In genomic region chr6:111471533-111471932, GRCh38 we compare ENCODE assay signal across 17 cellular contexts.
"Had no signal": no experiment of that assay in that cellular context is flagged by ENCODE, and none has a peak within 500 bp of the region (broad histone marks: within the 10 kb centered on the region; RNA-seq: fewer than 3 reads in every experiment).

No MANE protein-coding gene starts in this region.

- ATAC-seq: mucosa of descending colon; naive thymus-derived CD8-positive, alpha-beta T cell; psoas muscle; right lobe of liver; stimulated activated naive B cell treated with anti-CD40 and anti-IgM and Interleukin-4, amounts not matched to agents 10 μg/mL and 1 μg/mL and 100 μg/mL, for 72 hours had no signal

- H3K9me3 ChIP-seq: colonic mucosa, mucosa of descending colon, neutrophil, psoas muscle, right lobe of liver had no signal

- H3K4me1 ChIP-seq: colonic mucosa, right lobe of liver had no signal

- H3K4me3 ChIP-seq: colonic mucosa, hepatocyte, mucosa of descending colon, psoas muscle, right lobe of liver had no signal

- DNase-seq: colonic mucosa; dermis blood vessel endothelial cell; endodermal cell; erythroblast; foreskin melanocyte; head of caudate nucleus; mucosa of descending colon; naive thymus-derived CD8-positive, alpha-beta T cell; psoas muscle; retina; right lobe of liver; stimulated activated CD4-positive, alpha-beta T cell treated with anti-CD3 and anti-CD28 coated beads, Interleukin-15, amount 100 ng/mL, for 24 hours; stimulated activated CD4-positive, alpha-beta T cell treated with anti-CD3 and anti-CD28 coated beads, Interleukin-1b, Interleukin-23, amount 100 ng/mL, for 48 hours; stimulated activated CD4-positive, alpha-beta T cell treated with anti-CD3 and anti-CD28 coated beads, Interleukin-4, amount 100 ng/mL, for 24 hours; stimulated activated naive B cell treated with anti-CD40 and anti-IgM and Interleukin-4, amounts not matched to agents 10 μg/mL and 1 μg/mL and 100 μg/mL, for 72 hours had no signal

- H3K36me3 ChIP-seq: colonic mucosa, right lobe of liver had no signal

- H3K27ac Mint-ChIP-seq: endodermal cell; stimulated activated naive B cell treated with anti-CD40 and anti-IgM and Interleukin-4, amounts not matched to agents 10 μg/mL and 1 μg/mL and 100 μg/mL, for 72 hours had no signal

- H3K9me3 Mint-ChIP-seq: endodermal cell; naive thymus-derived CD8-positive, alpha-beta T cell; stimulated activated naive B cell treated with anti-CD40 and anti-IgM and Interleukin-4, amounts not matched to agents 10 μg/mL and 1 μg/mL and 100 μg/mL, for 72 hours had no signal

- H3K27ac ChIP-seq: colonic mucosa, hepatocyte, neutrophil, psoas muscle, right lobe of liver had no signal

- H3K4me3 Mint-ChIP-seq: endodermal cell; naive thymus-derived CD8-positive, alpha-beta T cell; stimulated activated naive B cell treated with anti-CD40 and anti-IgM and Interleukin-4, amounts not matched to agents 10 μg/mL and 1 μg/mL and 100 μg/mL, for 72 hours had no signal

- H3K27me3 Mint-ChIP-seq: naive thymus-derived CD8-positive, alpha-beta T cell; stimulated activated naive B cell treated with anti-CD40 and anti-IgM and Interleukin-4, amounts not matched to agents 10 μg/mL and 1 μg/mL and 100 μg/mL, for 72 hours had no signal

- H3K27me3 ChIP-seq: colonic mucosa, hepatocyte, neutrophil, right lobe of liver had no signal

- H3K36me3 Mint-ChIP-seq: stimulated activated naive B cell treated with anti-CD40 and anti-IgM and Interleukin-4, amounts not matched to agents 10 μg/mL and 1 μg/mL and 100 μg/mL, for 72 hours had no signal
